Comparison of ENCODE assay signal across 1 cellular context in the genomic region with DNA sequence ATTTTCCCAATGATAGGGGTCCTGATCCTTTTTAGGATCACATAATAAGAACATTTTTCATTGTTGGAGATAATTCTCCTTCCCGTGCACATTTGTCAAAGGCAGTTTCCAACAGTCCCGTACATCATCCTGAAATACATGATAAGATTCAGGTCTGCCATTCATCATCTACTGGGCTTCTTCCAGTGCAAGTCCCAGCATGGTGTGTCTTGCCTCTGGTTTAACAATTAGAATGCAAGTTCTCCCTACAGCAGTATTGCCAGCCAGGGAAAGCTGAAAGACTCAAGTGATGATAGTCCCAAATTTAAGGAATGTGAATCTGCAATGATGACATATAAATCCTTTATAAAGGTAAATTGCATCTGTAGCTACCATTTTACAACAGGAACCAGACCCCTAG.
TF ChIP-seq lines count a peak whose summit lies in the region.

No MANE protein-coding gene starts in this region.

TF ChIP-seq in HepG2, 621 proteins besides CTCF, POLR2A, EP300 and RAD21 (continued from another document):
- TF ChIP-seq, protein P1, sequence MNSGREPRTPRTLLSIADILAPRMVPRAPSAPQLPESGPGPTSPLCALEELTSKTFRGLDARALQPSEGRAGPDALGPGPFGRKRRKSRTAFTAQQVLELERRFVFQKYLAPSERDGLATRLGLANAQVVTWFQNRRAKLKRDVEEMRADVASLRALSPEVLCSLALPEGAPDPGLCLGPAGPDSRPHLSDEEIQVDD (CRISPR knock-in tag; IDR thresholded peaks at IDR 0.05; ENCODE audit: borderline replicate concordance) = no peak
- TF ChIP-seq RFXANK (CRISPR knock-in tag; IDR thresholded peaks at IDR 0.05) (no peak), JDP2 (CRISPR knock-in tag; IDR thresholded peaks at IDR 0.05; ENCODE audit: borderline replicate concordance) (no peak), ZNF44 (CRISPR knock-in tag; IDR thresholded peaks at IDR 0.05) (no peak)
